Comparison of ENCODE assay signal across 8 cellular contexts in the genomic region with DNA sequence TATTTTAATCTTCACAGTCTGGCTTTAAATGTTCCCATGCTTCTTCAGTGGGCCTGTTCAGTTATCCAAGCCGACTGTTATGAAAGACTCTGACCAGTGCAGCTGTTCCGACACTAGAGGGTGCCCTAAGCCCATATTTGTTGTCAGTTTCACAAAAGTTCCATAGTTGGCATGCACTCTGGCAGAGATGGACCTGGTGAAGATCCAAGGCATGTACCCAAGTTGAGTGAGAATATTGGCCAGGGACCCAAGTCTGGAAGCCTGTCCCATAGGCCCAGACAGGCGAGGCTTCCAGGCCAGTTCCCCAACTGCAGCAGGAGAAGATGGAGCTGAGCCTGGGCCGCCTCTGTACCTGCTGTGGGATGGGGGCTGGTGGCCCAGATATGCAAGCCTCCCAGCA. TPM values are rescaled to one million over a fixed set of nuclear protein-coding genes. Genes with fewer than 3 reads are reported as not detected.
A peak's percentile ranks its signal among the peaks of the same experiment; 100 is the strongest.
DNase-seq lines count a peak whose midpoint lies in the region; TF ChIP-seq lines count a peak whose summit lies in the region.

No MANE protein-coding gene starts in this region.

- no peaks in the 10 kb centered on the region for H3K9me3 ChIP-seq in colonic mucosa

- peak; percentile 3 for DNase-seq in SKM-1 treated with dmso at 0.1 percent for 144 hours (lab: John Stamatoyannopoulos, UW; ENCODE audit: unreplicated experiment)
- no peak for DNase-seq in SKM-1 (lab: John Stamatoyannopoulos, UW; ENCODE audit: unreplicated experiment)
- peak; percentile 12 for DNase-seq in NCI-H1694 (lab: John Stamatoyannopoulos, UW)
- peak; percentile 40 for DNase-seq in activated CD4-positive, CD25-positive, alpha-beta regulatory T cell treated with anti-CD3 and anti-CD28 coated beads, Interleukin-2, amount 50 U/mL, for 72 hours
- peak; percentile 71 for DNase-seq in colonic mucosa
- DNase-seq in lung microvascular endothelial cell (ENCODE audit: low read depth in 2 of 2) = peak; percentile 75 to 77
- peak; percentile 25 for DNase-seq in stimulated activated naive CD4-positive, alpha-beta T cell treated with Interleukin-2 at 50 U/mL for 16 hours (lab: John Stamatoyannopoulos, UW)
- DNase-seq in NCI-H2196 (lab: John Stamatoyannopoulos, UW; ENCODE audit: unreplicated experiment) = no peak

- no peaks in the 10 kb centered on the region for H3K36me3 ChIP-seq in colonic mucosa

- H3K27ac ChIP-seq in colonic mucosa = no peak overlapping the region

- H3K27me3 ChIP-seq in colonic mucosa = no peaks in the 10 kb centered on the region

- TF ChIP-seq CTCF in colonic mucosa (IDR thresholded peaks at IDR 0.05) = peak; percentile 59

- H3K9ac ChIP-seq in colonic mucosa (ENCODE audit: low read depth in 2 of 2, low read length in 2 of 2) = no peak overlapping the region

- intact Hi-C loops in colonic mucosa (cut with DNase I) = loop anchor here (10.0 kb wide), 1 partner anchor 121 kb away; the partner anchor contains the start of gene ART4

- H3K4me1 ChIP-seq in colonic mucosa = no peaks in the 10 kb centered on the region

- H3K4me3 ChIP-seq in colonic mucosa = no peak overlapping the region

RNA-seq across cellular contexts. Expression of gene GUCY2C, which starts 27.4 kb away (rescaled TPM):
- total RNA-seq in colonic mucosa (10 to 100 TPM; 52.2 to 74.6 TPM), lung microvascular endothelial cell (not detected in 2 replicates)

Comparison
In these comparisons a context has a peak if more than half of its experiments do, and no peak if none do; other contexts are left out.
1. DNase-seq: peak in SKM-1 treated with dmso at 0.1 percent for 144 hours (single experiment), NCI-H1694 (single experiment), activated CD4-positive, CD25-positive, alpha-beta regulatory T cell treated with anti-CD3 and anti-CD28 coated beads, Interleukin-2, amount 50 U/mL, for 72 hours (single experiment), colonic mucosa (single experiment), lung microvascular endothelial cell (2 of 2) and stimulated activated naive CD4-positive, alpha-beta T cell treated with Interleukin-2 at 50 U/mL for 16 hours (single experiment); none in SKM-1 (single experiment) and NCI-H2196 (single experiment).
2. RNA of gene GUCY2C, which starts 27.4 kb away (total RNA-seq): 52.2 to 74.6 TPM in colonic mucosa; not detected in lung microvascular endothelial cell; every median in the first group is over 10 times any median in the second.